Comparison of ENCODE assay signal across 8 cellular contexts in the genomic region with DNA sequence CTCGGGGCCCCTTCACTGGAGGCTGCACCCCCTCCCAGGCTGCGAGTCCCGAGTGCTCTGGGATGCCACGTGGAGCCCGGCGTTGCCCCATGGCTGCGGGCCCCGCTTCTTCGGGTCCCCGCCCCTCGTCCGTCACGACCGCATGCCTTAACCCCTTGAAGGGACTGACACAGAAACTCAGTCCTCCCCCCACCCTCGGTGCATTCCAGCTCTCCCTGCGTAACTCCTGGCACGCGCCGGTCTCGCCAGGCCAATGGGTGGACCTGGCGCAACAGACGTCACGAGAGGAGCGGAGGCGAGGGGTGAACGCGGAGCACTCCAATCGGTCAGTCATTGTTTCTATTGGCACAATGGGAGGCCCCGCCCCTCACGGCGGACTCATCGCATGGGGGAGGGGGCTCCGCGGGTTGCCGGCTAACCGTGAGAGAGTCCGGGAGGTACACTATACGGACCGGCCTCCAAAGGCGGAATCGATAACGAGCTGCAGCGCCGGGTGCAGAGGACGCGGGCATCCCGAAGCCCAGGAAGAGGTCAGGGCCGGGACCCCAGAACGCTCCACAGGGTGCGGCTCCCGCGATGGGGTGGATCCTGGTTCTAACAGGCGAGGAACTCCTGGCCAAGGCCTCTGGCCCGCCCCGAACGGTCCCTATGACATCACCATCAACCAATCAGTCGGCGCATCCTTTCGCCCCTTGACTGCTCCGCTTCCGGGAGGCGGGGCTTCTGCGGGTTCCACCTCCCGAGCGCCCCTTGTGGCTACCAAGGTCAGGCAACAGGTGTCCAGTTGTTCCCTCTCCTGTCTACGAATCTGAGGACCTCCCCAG. TPM values are rescaled to one million over a fixed set of nuclear protein-coding genes. Genes with fewer than 3 reads are reported as not detected.
DNase-seq lines count a peak whose midpoint lies in the region; ATAC-seq and TF ChIP-seq lines count a peak whose summit lies in the region.

No MANE protein-coding gene starts in this region.

- DNase-seq in C1 segment of cervical spinal cord (lab: John Stamatoyannopoulos, UW) = peak; percentile 71 to 98 (median 93)
- peak; percentile 89 for DNase-seq in NCI-H774 (lab: John Stamatoyannopoulos, UW)
- peak; percentile 96 for DNase-seq in activated CD8-positive, alpha-beta T cell treated with anti-CD3 and anti-CD28 coated beads, Interleukin-2, amount 10 ng/mL, durations not matched to agents 7 days and 5 days
- DNase-seq in effector CD4-positive, alpha-beta T cell = peak; percentile 76
- DNase-seq in lower lobe of right lung = peak; percentile 93
- peak; percentile 51 to 72 (median 67) for DNase-seq in stimulated activated CD4-positive, alpha-beta T cell treated with anti-CD3 and anti-CD28 coated beads, TNF-alpha, amount 100 ng/mL, for 1 hour (ENCODE audit: low read depth in 3 of 3, low spot score in 1 of 3)

- intact Hi-C loops in lower lobe of right lung (cut with DNase I) = no loop called here

- H3K27ac ChIP-seq in lower lobe of right lung = peak overlapping the region; percentile 77

- H3K4me1 Mint-ChIP-seq in activated CD8-positive, alpha-beta T cell treated with anti-CD3 and anti-CD28 coated beads, Interleukin-2, amount 10 ng/mL, durations not matched to agents 7 days and 5 days (ENCODE audit: low read depth) = peaks cover 30% of the 10 kb centered on the region

- TF ChIP-seq CTCF in lower lobe of right lung (IDR thresholded peaks at IDR 0.05) = peak; percentile 64

- H3K9me3 ChIP-seq in lower lobe of right lung = no peaks in the 10 kb centered on the region

- H3K27ac Mint-ChIP-seq in activated CD8-positive, alpha-beta T cell treated with anti-CD3 and anti-CD28 coated beads, Interleukin-2, amount 10 ng/mL, durations not matched to agents 7 days and 5 days = peak overlapping the region; percentile 86

- H3K27me3 ChIP-seq in lower lobe of right lung (ENCODE audit: low read depth) = peaks cover 38% of the 10 kb centered on the region

- peaks cover 21% of the 10 kb centered on the region for H3K4me1 ChIP-seq in lower lobe of right lung

- peaks cover 10% of the 10 kb centered on the region for H3K36me3 Mint-ChIP-seq in activated CD8-positive, alpha-beta T cell treated with anti-CD3 and anti-CD28 coated beads, Interleukin-2, amount 10 ng/mL, durations not matched to agents 7 days and 5 days (ENCODE audit: low read depth)

- peak overlapping the region; percentile 66 for H3K4me3 ChIP-seq in lower lobe of right lung

- ATAC-seq in GM19324 (IDR thresholded peaks at IDR 0.05; ENCODE audit: low FRiP score, unreplicated experiment) (peak; percentile 88), HG03460 (IDR thresholded peaks at IDR 0.05; ENCODE audit: unreplicated experiment) (peak; percentile 88), lower lobe of right lung (peak; percentile 91 to 92)
- ATAC-seq in activated CD8-positive, alpha-beta T cell treated with anti-CD3 and anti-CD28 coated beads, Interleukin-2, amount 10 ng/mL, durations not matched to agents 7 days and 5 days = peak; percentile 92

- no peaks in the 10 kb centered on the region for H3K9me3 Mint-ChIP-seq in activated CD8-positive, alpha-beta T cell treated with anti-CD3 and anti-CD28 coated beads, Interleukin-2, amount 10 ng/mL, durations not matched to agents 7 days and 5 days (ENCODE audit: insufficient read depth)

- H3K27me3 Mint-ChIP-seq in activated CD8-positive, alpha-beta T cell treated with anti-CD3 and anti-CD28 coated beads, Interleukin-2, amount 10 ng/mL, durations not matched to agents 7 days and 5 days (ENCODE audit: low read depth) = peaks cover 9% of the 10 kb centered on the region

- CTCF ChIA-PET in activated CD8-positive, alpha-beta T cell treated with anti-CD3 and anti-CD28 coated beads, Interleukin-2, amount 10 ng/mL, durations not matched to agents 7 days and 5 days (lab: Charles Lee) = interaction anchor here (1.0 to 2.0 kb wide), 12 partner anchors 12 to 430 kb away, joined by 3 to 7 read pairs (median 4); partner anchors contain the start of genes ARIH2, NCKIPSD, PFKFB4 and QRICH1

- POLR2A ChIA-PET in activated CD8-positive, alpha-beta T cell treated with anti-CD3 and anti-CD28 coated beads, Interleukin-2, amount 10 ng/mL, durations not matched to agents 7 days and 5 days (lab: Charles Lee) = interaction anchor here (0.9 to 2.1 kb wide), 6 partner anchors 11 to 223 kb away, joined by 3 to 8 read pairs (median 4); partner anchors contain the start of genes CCDC51, IP6K2, SLC26A6 and TMA7

- no peaks in the 10 kb centered on the region for H3K36me3 ChIP-seq in lower lobe of right lung

- peak overlapping the region; percentile 84 for H3K4me3 Mint-ChIP-seq in activated CD8-positive, alpha-beta T cell treated with anti-CD3 and anti-CD28 coated beads, Interleukin-2, amount 10 ng/mL, durations not matched to agents 7 days and 5 days

RNA-seq across cellular contexts. Expression of gene CELSR3, which starts 1.0 kb away (rescaled TPM):
- 10 to 100 TPM; 19.5 to 20.2 TPM for total RNA-seq in activated CD8-positive, alpha-beta T cell treated with anti-CD3 and anti-CD28 coated beads, Interleukin-2, amount 10 ng/mL, durations not matched to agents 7 days and 5 days
- total RNA-seq in lower lobe of right lung = 1.0 TPM

RNA-seq across cellular contexts. Expression of gene NCKIPSD, which starts 22.0 kb away (rescaled TPM):
- 10 to 100 TPM; 56.5 to 57.1 TPM for total RNA-seq in activated CD8-positive, alpha-beta T cell treated with anti-CD3 and anti-CD28 coated beads, Interleukin-2, amount 10 ng/mL, durations not matched to agents 7 days and 5 days
- total RNA-seq in lower lobe of right lung = 20.7 TPM

RNA-seq across cellular contexts. Expression of gene SLC26A6, which starts 28.4 kb away (rescaled TPM):
- 10 to 100 TPM; 58.0 to 61.5 TPM for total RNA-seq in activated CD8-positive, alpha-beta T cell treated with anti-CD3 and anti-CD28 coated beads, Interleukin-2, amount 10 ng/mL, durations not matched to agents 7 days and 5 days
- total RNA-seq in lower lobe of right lung = 20.8 TPM

RNA-seq across cellular contexts. Expression of gene TMEM89, which starts 42.1 kb away (rescaled TPM):
- under 1 TPM in 1 of 2 experiments, not detected in 1; 0.39 TPM for total RNA-seq in activated CD8-positive, alpha-beta T cell treated with anti-CD3 and anti-CD28 coated beads, Interleukin-2, amount 10 ng/mL, durations not matched to agents 7 days and 5 days
- total RNA-seq in lower lobe of right lung = not detected

RNA-seq across cellular contexts. Expression of gene IP6K2, which starts 53.3 kb away (rescaled TPM):
- 10 to 100 TPM; 49.6 to 50.4 TPM for total RNA-seq in activated CD8-positive, alpha-beta T cell treated with anti-CD3 and anti-CD28 coated beads, Interleukin-2, amount 10 ng/mL, durations not matched to agents 7 days and 5 days
- total RNA-seq in lower lobe of right lung = 56.3 TPM

Comparison
In these comparisons a context has a peak if more than half of its experiments do, and no peak if none do; other contexts are left out.
1. Peak in every context shown above with its lines: DNase-seq, ATAC-seq, H3K4me3 ChIP-seq and H3K27ac ChIP-seq.
2. RNA of gene CELSR3, which starts 1.0 kb away (total RNA-seq): 19.5 to 20.2 TPM in activated CD8-positive, alpha-beta T cell treated with anti-CD3 and anti-CD28 coated beads, Interleukin-2, amount 10 ng/mL, durations not matched to agents 7 days and 5 days; 1.0 TPM in lower lobe of right lung (single experiment); every median in the first group is over 10 times any median in the second.